39 cellular contexts compared by ENCODE assay signal in genomic region chr4:29073571-29073970, GRCh38.
"Had no signal": no experiment of that assay in that cellular context is flagged by ENCODE, and none has a peak within 500 bp of the region (broad histone marks: within the 10 kb centered on the region; RNA-seq: fewer than 3 reads in every experiment).

No MANE protein-coding gene starts in this region.

- H3K4me3 ChIP-seq: body of pancreas, breast epithelium had no signal

- DNase-seq: activated CD4-positive, alpha-beta memory T cell treated with anti-CD3 and anti-CD28 coated beads, Interleukin-2, amount 10 ng/mL, durations not matched to agents 7 days and 5 days; activated CD4-positive, alpha-beta T cell treated with anti-CD3 and anti-CD28 coated beads for 1 hour; activated CD4-positive, alpha-beta T cell treated with anti-CD3 and anti-CD28 coated beads for 36 hours; activated CD4-positive, alpha-beta T cell treated with anti-CD3 and anti-CD28 coated beads for 48 hours; activated CD4-positive, alpha-beta T cell treated with anti-CD3 and anti-CD28 coated beads, Interleukin-2, amount 10 ng/mL, durations not matched to agents 7 days and 5 days; activated CD4-positive, alpha-beta T cell treated with anti-CD3 and anti-CD28 coated beads, Interleukin-2, amount 50 U/mL, for 48 hours; activated CD4-positive, CD25-positive, alpha-beta regulatory T cell; activated CD8-positive, alpha-beta memory T cell treated with anti-CD3 and anti-CD28 coated beads for 24 hours; activated CD8-positive, alpha-beta memory T cell treated with anti-CD3 and anti-CD28 coated beads, Interleukin-2, amount 10 ng/mL, durations not matched to agents 7 days and 5 days; activated CD8-positive, alpha-beta memory T cell treated with anti-CD3 and anti-CD28 coated beads, Interleukin-2, amount 50 U/mL, for 48 hours; activated CD8-positive, alpha-beta T cell treated with anti-CD3 and anti-CD28 coated beads, Interleukin-2, amount 10 ng/mL, durations not matched to agents 7 days and 5 days; activated effector memory CD4-positive, alpha-beta T cell treated with Interleukin-2 at 50 U/mL for 16 hours; activated gamma-delta T cell; activated naive CD4-positive, alpha-beta T cell treated with anti-CD3 and anti-CD28 coated beads, Interleukin-2, amount 10 ng/mL, durations not matched to agents 7 days and 5 days; activated naive CD4-positive, alpha-beta T cell treated with Interleukin-2 at 50 U/mL for 16 hours; activated naive CD8-positive, alpha-beta T cell treated with anti-CD3 and anti-CD28 coated beads, Interleukin-2, amount 10 ng/mL, durations not matched to agents 7 days and 5 days; activated naive CD8-positive, alpha-beta T cell treated with anti-CD3 and anti-CD28 coated beads, Interleukin-2, amount 50 U/mL, for 24 hours; activated T-cell treated with anti-CD3 and anti-CD28 coated beads, Interleukin-2, amount 50 U/mL, for 24 hours; activated T-cell treated with anti-CD3 and anti-CD28 coated beads, Interleukin-2, amount 50 U/mL, for 48 hours; amniotic stem cell; aorta; body of pancreas; brain microvascular endothelial cell; cerebellar nuclear complex; T-helper 1 cell; T-helper 2 cell; T-helper 9 cell; WERI-Rb-1 had no signal

- H3K36me3 ChIP-seq: brain microvascular endothelial cell, breast epithelium, WERI-Rb-1 had no signal

- H3K4me1 ChIP-seq: body of pancreas, breast epithelium had no signal

- ATAC-seq: activated CD4-positive, alpha-beta T cell treated with anti-CD3 and anti-CD28 coated beads for 36 hours; activated CD4-positive, CD25-positive, alpha-beta regulatory T cell treated with anti-CD3 and anti-CD28 coated beads, Interleukin-2, amount 50 U/mL, for 24 hours; activated CD8-positive, alpha-beta memory T cell treated with anti-CD3 and anti-CD28 coated beads, Interleukin-2, amount 10 ng/mL, durations not matched to agents 7 days and 5 days; activated CD8-positive, alpha-beta T cell treated with anti-CD3 and anti-CD28 coated beads, Interleukin-2, amount 10 ng/mL, durations not matched to agents 7 days and 5 days; activated naive CD8-positive, alpha-beta T cell treated with anti-CD3 and anti-CD28 coated beads, Interleukin-2, amount 50 U/mL, for 24 hours; body of pancreas; WTC11 had no signal

- H3K27me3 Mint-ChIP-seq: activated CD4-positive, alpha-beta memory T cell treated with anti-CD3 and anti-CD28 coated beads, Interleukin-2, amount 10 ng/mL, durations not matched to agents 7 days and 5 days; activated CD4-positive, alpha-beta T cell treated with anti-CD3 and anti-CD28 coated beads for 36 hours; activated CD4-positive, alpha-beta T cell treated with anti-CD3 and anti-CD28 coated beads, Interleukin-2, amount 10 ng/mL, durations not matched to agents 7 days and 5 days; activated CD8-positive, alpha-beta memory T cell treated with anti-CD3 and anti-CD28 coated beads, Interleukin-2, amount 10 ng/mL, durations not matched to agents 7 days and 5 days; activated naive CD4-positive, alpha-beta T cell treated with anti-CD3 and anti-CD28 coated beads, Interleukin-2, amount 10 ng/mL, durations not matched to agents 7 days and 5 days; activated naive CD4-positive, alpha-beta T cell treated with anti-CD3 and anti-CD28 coated beads, Interleukin-2, amount 50 U/mL, for 24 hours; activated naive CD8-positive, alpha-beta T cell; activated naive CD8-positive, alpha-beta T cell treated with anti-CD3 and anti-CD28 coated beads, Interleukin-2, amount 10 ng/mL, durations not matched to agents 7 days and 5 days; activated naive CD8-positive, alpha-beta T cell treated with anti-CD3 and anti-CD28 coated beads, Interleukin-2, amount 50 U/mL, for 24 hours; activated T-cell treated with anti-CD3 and anti-CD28 coated beads, Interleukin-2, amount 50 U/mL, for 24 hours; central memory CD8-positive, alpha-beta T cell had no signal

- H3K27me3 ChIP-seq: body of pancreas, brain microvascular endothelial cell, breast epithelium had no signal

- H3K4me3 Mint-ChIP-seq: activated CD4-positive, alpha-beta memory T cell treated with anti-CD3 and anti-CD28 coated beads, Interleukin-2, amount 10 ng/mL, durations not matched to agents 7 days and 5 days; activated CD4-positive, alpha-beta T cell treated with anti-CD3 and anti-CD28 coated beads for 36 hours; activated CD4-positive, alpha-beta T cell treated with anti-CD3 and anti-CD28 coated beads, Interleukin-2, amount 10 ng/mL, durations not matched to agents 7 days and 5 days; activated CD8-positive, alpha-beta memory T cell treated with anti-CD3 and anti-CD28 coated beads, Interleukin-2, amount 10 ng/mL, durations not matched to agents 7 days and 5 days; activated CD8-positive, alpha-beta T cell treated with anti-CD3 and anti-CD28 coated beads, Interleukin-2, amount 10 ng/mL, durations not matched to agents 7 days and 5 days; activated naive CD4-positive, alpha-beta T cell treated with anti-CD3 and anti-CD28 coated beads, Interleukin-2, amount 10 ng/mL, durations not matched to agents 7 days and 5 days; activated naive CD4-positive, alpha-beta T cell treated with anti-CD3 and anti-CD28 coated beads, Interleukin-2, amount 50 U/mL, for 24 hours; activated naive CD8-positive, alpha-beta T cell; activated naive CD8-positive, alpha-beta T cell treated with anti-CD3 and anti-CD28 coated beads, Interleukin-2, amount 10 ng/mL, durations not matched to agents 7 days and 5 days; activated naive CD8-positive, alpha-beta T cell treated with anti-CD3 and anti-CD28 coated beads, Interleukin-2, amount 50 U/mL, for 24 hours; activated T-cell treated with anti-CD3 and anti-CD28 coated beads, Interleukin-2, amount 50 U/mL, for 24 hours; central memory CD8-positive, alpha-beta T cell; T-helper 1 cell treated with Interleukin-12 subunit alpha and Interleukin-12 subunit beta and Interleukin-4 antibody, amounts not matched to agents 30 μg/mL and 1 μg/mL, for 36 hours; T-helper 2 cell treated with Interferon-gamma antibody and Interleukin-4, amounts not matched to agents 5 μg/mL and 100 μg/mL, for 36 hours; WTC11 had no signal

- H3K27ac Mint-ChIP-seq: activated CD4-positive, alpha-beta memory T cell treated with anti-CD3 and anti-CD28 coated beads, Interleukin-2, amount 10 ng/mL, durations not matched to agents 7 days and 5 days; activated CD4-positive, alpha-beta T cell treated with anti-CD3 and anti-CD28 coated beads for 36 hours; activated CD4-positive, alpha-beta T cell treated with anti-CD3 and anti-CD28 coated beads, Interleukin-2, amount 10 ng/mL, durations not matched to agents 7 days and 5 days; activated CD8-positive, alpha-beta memory T cell treated with anti-CD3 and anti-CD28 coated beads, Interleukin-2, amount 10 ng/mL, durations not matched to agents 7 days and 5 days; activated CD8-positive, alpha-beta T cell treated with anti-CD3 and anti-CD28 coated beads, Interleukin-2, amount 10 ng/mL, durations not matched to agents 7 days and 5 days; activated naive CD4-positive, alpha-beta T cell treated with anti-CD3 and anti-CD28 coated beads, Interleukin-2, amount 10 ng/mL, durations not matched to agents 7 days and 5 days; activated naive CD4-positive, alpha-beta T cell treated with anti-CD3 and anti-CD28 coated beads, Interleukin-2, amount 50 U/mL, for 24 hours; activated naive CD8-positive, alpha-beta T cell; activated naive CD8-positive, alpha-beta T cell treated with anti-CD3 and anti-CD28 coated beads, Interleukin-2, amount 10 ng/mL, durations not matched to agents 7 days and 5 days; activated naive CD8-positive, alpha-beta T cell treated with anti-CD3 and anti-CD28 coated beads, Interleukin-2, amount 50 U/mL, for 24 hours; activated T-cell treated with anti-CD3 and anti-CD28 coated beads, Interleukin-2, amount 50 U/mL, for 24 hours; activated T-helper 2 cell treated with anti-CD3 and anti-CD28 coated beads, Interferon-gamma antibody, Interleukin-2, Interleukin-4, amounts not matched to agents 10 μg/mL and 5 μg/mL and 100 μg/mL, durations not matched to agents 14 hours and 24 hours and 36 hours; T-helper 1 cell treated with Interleukin-12 subunit alpha and Interleukin-12 subunit beta and Interleukin-4 antibody, amounts not matched to agents 30 μg/mL and 1 μg/mL, for 36 hours; T-helper 2 cell treated with Interferon-gamma antibody and Interleukin-4, amounts not matched to agents 5 μg/mL and 100 μg/mL, for 36 hours; WTC11 had no signal

- H3K4me1 Mint-ChIP-seq: activated CD4-positive, alpha-beta memory T cell treated with anti-CD3 and anti-CD28 coated beads, Interleukin-2, amount 10 ng/mL, durations not matched to agents 7 days and 5 days; activated CD4-positive, alpha-beta T cell treated with anti-CD3 and anti-CD28 coated beads for 36 hours; activated CD4-positive, alpha-beta T cell treated with anti-CD3 and anti-CD28 coated beads, Interleukin-2, amount 10 ng/mL, durations not matched to agents 7 days and 5 days; activated CD8-positive, alpha-beta memory T cell treated with anti-CD3 and anti-CD28 coated beads, Interleukin-2, amount 10 ng/mL, durations not matched to agents 7 days and 5 days; activated naive CD4-positive, alpha-beta T cell treated with anti-CD3 and anti-CD28 coated beads, Interleukin-2, amount 10 ng/mL, durations not matched to agents 7 days and 5 days; activated naive CD4-positive, alpha-beta T cell treated with anti-CD3 and anti-CD28 coated beads, Interleukin-2, amount 50 U/mL, for 24 hours; activated naive CD8-positive, alpha-beta T cell treated with anti-CD3 and anti-CD28 coated beads, Interleukin-2, amount 10 ng/mL, durations not matched to agents 7 days and 5 days; activated naive CD8-positive, alpha-beta T cell treated with anti-CD3 and anti-CD28 coated beads, Interleukin-2, amount 50 U/mL, for 24 hours; central memory CD8-positive, alpha-beta T cell had no signal

- H3K27ac ChIP-seq: body of pancreas, brain microvascular endothelial cell, breast epithelium, WERI-Rb-1 had no signal

- H3K36me3 Mint-ChIP-seq: activated CD8-positive, alpha-beta memory T cell treated with anti-CD3 and anti-CD28 coated beads, Interleukin-2, amount 10 ng/mL, durations not matched to agents 7 days and 5 days; activated naive CD4-positive, alpha-beta T cell treated with anti-CD3 and anti-CD28 coated beads, Interleukin-2, amount 10 ng/mL, durations not matched to agents 7 days and 5 days; activated naive CD4-positive, alpha-beta T cell treated with anti-CD3 and anti-CD28 coated beads, Interleukin-2, amount 50 U/mL, for 24 hours; activated naive CD8-positive, alpha-beta T cell; activated naive CD8-positive, alpha-beta T cell treated with anti-CD3 and anti-CD28 coated beads, Interleukin-2, amount 10 ng/mL, durations not matched to agents 7 days and 5 days had no signal

- FAIRE-seq: astrocyte, TTC549 had no signal
